In the genomic region with DNA sequence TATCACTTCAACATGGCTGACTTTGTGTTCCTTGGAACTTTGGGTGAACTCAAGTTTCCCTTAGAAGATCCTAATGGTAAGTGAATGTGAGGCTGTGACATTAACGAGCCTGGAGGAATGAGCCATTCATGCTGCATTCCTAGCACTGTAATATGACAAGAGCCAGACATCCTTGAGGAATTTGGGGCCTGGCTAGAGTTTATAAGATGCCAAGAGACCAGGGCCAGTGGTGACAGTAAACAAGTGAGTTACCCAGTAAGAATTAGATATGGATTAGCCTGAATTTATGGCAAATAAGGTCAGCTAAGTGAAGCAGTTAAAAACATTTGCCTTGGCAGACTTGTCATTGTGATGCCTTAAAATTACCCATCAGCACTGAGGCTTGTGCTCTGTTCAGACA, we compare ENCODE assay signal across 12 cellular contexts.
DNase-seq lines count a peak whose midpoint lies in the region; ATAC-seq, FAIRE-seq and TF ChIP-seq lines count a peak whose summit lies in the region.
"Had no signal": no experiment of that assay in that cellular context is flagged by ENCODE, and none has a peak within 500 bp of the region (broad histone marks: within the 10 kb centered on the region; RNA-seq: fewer than 3 reads in every experiment).

No MANE protein-coding gene starts in this region.

- TF ChIP-seq CTCF in fibroblast of villous mesenchyme (IDR thresholded peaks at IDR 0.05; ENCODE audit: insufficient read depth, low read depth, low read length) (no peak), pancreas (IDR thresholded peaks at IDR 0.05) (no peak), lower lobe of right lung (IDR thresholded peaks at IDR 0.05) (no peak)

- no peaks in the 10 kb centered on the region for H3K36me3 ChIP-seq in SJCRH30
- H3K36me3 ChIP-seq in pancreas, result no peaks in the 10 kb centered on the region
- no peaks in the 10 kb centered on the region for H3K36me3 ChIP-seq in lower lobe of right lung
- H3K36me3 ChIP-seq: ovary, thyroid gland had no signal

- WGBS in pancreas, 2 donors, result 18 to 24% methylated on average over 1 of the region's 1 CpG

- H3K27ac Mint-ChIP-seq in activated T-cell treated with anti-CD3 and anti-CD28 coated beads, Interleukin-2, amount 50 U/mL, for 24 hours, result no peak overlapping the region

- H3K27ac ChIP-seq in SJCRH30 (peak overlapping the region; percentile 40; the same call in 1 of the 2 replicates), pancreas (no peak overlapping the region), lower lobe of right lung (no peak overlapping the region)
- H3K27ac ChIP-seq: epithelial cell of prostate, ovary, thyroid gland, VCaP had no signal

- H3K4me1 ChIP-seq in SJCRH30 (peaks cover 41% of the 10 kb centered on the region), pancreas (no peaks in the 10 kb centered on the region), lower lobe of right lung (peaks cover 21% of the 10 kb centered on the region)

- no peaks in the 10 kb centered on the region for H3K9me3 Mint-ChIP-seq in activated T-cell treated with anti-CD3 and anti-CD28 coated beads, Interleukin-2, amount 50 U/mL, for 24 hours

- peak; percentile 97 for DNase-seq in EH (ENCODE audit: low read depth)
- peak; percentile 47 to 52 for DNase-seq in SJCRH30
- DNase-seq in fibroblast of villous mesenchyme (ENCODE audit: low read depth), result peak; percentile 91
- DNase-seq in pancreas, result no peak
- no peak for DNase-seq in cerebellar nuclear complex (lab: John Stamatoyannopoulos, UW)
- no peak for DNase-seq in germinal center (ENCODE audit: low spot score)
- DNase-seq in lower lobe of right lung, result no peak
- DNase-seq in activated T-cell treated with anti-CD3 and anti-CD28 coated beads, Interleukin-2, amount 50 U/mL, for 24 hours, result no peak
- DNase-seq: ovary, thyroid gland had no signal

- intact Hi-C loops in pancreas (cut with DNase I) (no loop called here), lower lobe of right lung (cut with DNase I) (no loop called here)

- H3K36me3 Mint-ChIP-seq in activated T-cell treated with anti-CD3 and anti-CD28 coated beads, Interleukin-2, amount 50 U/mL, for 24 hours (ENCODE audit: low read depth), result no peaks in the 10 kb centered on the region

- no peaks in the 10 kb centered on the region for H3K27me3 ChIP-seq in SJCRH30
- H3K27me3 ChIP-seq in pancreas, result no peaks in the 10 kb centered on the region
- no peaks in the 10 kb centered on the region for H3K27me3 ChIP-seq in lower lobe of right lung (ENCODE audit: low read depth)
- H3K27me3 ChIP-seq: ovary, thyroid gland had no signal

- no peaks in the 10 kb centered on the region for H3K9me3 ChIP-seq in SJCRH30 (replicated peaks)
- no peaks in the 10 kb centered on the region for H3K9me3 ChIP-seq in pancreas
- no peaks in the 10 kb centered on the region for H3K9me3 ChIP-seq in lower lobe of right lung
- H3K9me3 ChIP-seq: ovary, thyroid gland had no signal

- H3K27me3 Mint-ChIP-seq in activated T-cell treated with anti-CD3 and anti-CD28 coated beads, Interleukin-2, amount 50 U/mL, for 24 hours, result no peaks in the 10 kb centered on the region

- H3K4me3 ChIP-seq in SJCRH30 (no peak overlapping the region), fibroblast of villous mesenchyme (ENCODE audit: low read depth, low read length) (no peak overlapping the region), pancreas (no peak overlapping the region), lower lobe of right lung (no peak overlapping the region)
- H3K4me3 ChIP-seq: ovary, thyroid gland had no signal

- peak; percentile 89 for FAIRE-seq in pancreas (lab: Jason Lieb, UNC)

- H3K4me3 Mint-ChIP-seq in activated T-cell treated with anti-CD3 and anti-CD28 coated beads, Interleukin-2, amount 50 U/mL, for 24 hours, result no peak overlapping the region

- peaks cover 12% of the 10 kb centered on the region for H3K4me1 Mint-ChIP-seq in activated T-cell treated with anti-CD3 and anti-CD28 coated beads, Interleukin-2, amount 50 U/mL, for 24 hours (ENCODE audit: low read depth)

- ATAC-seq in pancreas (no peak), lower lobe of right lung (no peak)

Comparison
In these comparisons a context has a peak if more than half of its experiments do, and no peak if none do; other contexts are left out.
1. DNase-seq: peak in EH (single experiment), SJCRH30 (2 of 2) and fibroblast of villous mesenchyme (single experiment); none in pancreas (0 of 6), cerebellar nuclear complex (0 of 2), germinal center (single experiment), lower lobe of right lung (single experiment) and activated T-cell treated with anti-CD3 and anti-CD28 coated beads, Interleukin-2, amount 50 U/mL, for 24 hours (single experiment).